24 cellular contexts compared by ENCODE assay signal in genomic region chr6:26570027-26570809, GRCh38. TPM values are rescaled to one million over a fixed set of nuclear protein-coding genes. Genes with fewer than 3 reads are reported as not detected.
DNase-seq lines count a peak whose midpoint lies in the region; ATAC-seq and TF ChIP-seq lines count a peak whose summit lies in the region.
"Had no signal": no experiment of that assay in that cellular context is flagged by ENCODE, and none has a peak within 500 bp of the region (broad histone marks: within the 10 kb centered on the region; RNA-seq: fewer than 3 reads in every experiment).

No MANE protein-coding gene starts in this region.

- H3K27ac Mint-ChIP-seq in T-helper 17 cell = peak overlapping the region; percentile 95

- no peak overlapping the region for H3K9ac ChIP-seq in neuronal stem cell (ENCODE audit: low read depth, low read length, poor library complexity)

- H2AK5ac ChIP-seq in neuronal stem cell (ENCODE audit: low read depth, low read length) = no peak overlapping the region

- POLR2A ChIA-PET in HEK293 (lab: Yijun Ruan, JAX) = interaction anchor here (1.0 to 3.0 kb wide), 5 partner anchors 14 to 229 kb away, joined by 3 to 9 read pairs (median 6); partner anchors contain the start of gene HMGN4

- H2BK12ac ChIP-seq in neuronal stem cell (ENCODE audit: low read length) = no peak overlapping the region

- no peak overlapping the region for H2AFZ ChIP-seq in neuronal stem cell (ENCODE audit: low read length)

- no peak overlapping the region for H4K8ac ChIP-seq in neuronal stem cell (ENCODE audit: low read depth, low read length)

- no peak overlapping the region for H4K91ac ChIP-seq in neuronal stem cell (ENCODE audit: low read depth, low read length, poor library complexity)

- H3K4me3 Mint-ChIP-seq in T-helper 17 cell = no peak overlapping the region

- H3K9me3 ChIP-seq in HEK293 (ENCODE audit: control insufficient read depth, insufficient read depth, low read depth, low read length) (no peaks in the 10 kb centered on the region), T-helper 17 cell (ENCODE audit: control insufficient read depth, low read length, poor library complexity, severe bottlenecking) (peaks cover 3% of the 10 kb centered on the region), neuronal stem cell (replicated peaks in 1 of 2; ENCODE audit: control insufficient read depth in 2 of 2, insufficient read depth in 1 of 2, low read depth in 1 of 2, low read length in 2 of 2) (no peaks in the 10 kb centered on the region)
- H3K9me3 ChIP-seq: gastrocnemius medialis, psoas muscle, testis had no signal

- ATAC-seq in T-helper 17 cell = no peak
- ATAC-seq in HG02885 (IDR thresholded peaks at IDR 0.05; ENCODE audit: poor library complexity, unreplicated experiment) = no peak
- ATAC-seq in GM18907 (IDR thresholded peaks at IDR 0.05; ENCODE audit: unreplicated experiment) = no peak
- ATAC-seq: gastrocnemius medialis; psoas muscle; stimulated activated naive CD8-positive, alpha-beta T cell treated with anti-CD3 and anti-CD28 coated beads, Interleukin-15, Interleukin-2, amounts not matched to agents 100 U/mL and 50 U/mL, for 24 hours had no signal

- no peaks in the 10 kb centered on the region for H3K27me3 ChIP-seq in neuronal stem cell (ENCODE audit: control insufficient read depth in 3 of 3, insufficient read depth in 3 of 3, low read depth in 1 of 3, low read length in 3 of 3)
- H3K27me3 ChIP-seq: testis had no signal

- no peak overlapping the region for H3K4me2 ChIP-seq in neuronal stem cell (ENCODE audit: insufficient read depth, low read length, poor library complexity, severe bottlenecking)

- no peak for TF ChIP-seq CTCF in HEK293 (tag by site-specific recombination; IDR thresholded peaks at IDR 0.05)

- H2BK120ac ChIP-seq in neuronal stem cell (ENCODE audit: low read depth, low read length) = no peak overlapping the region

- CTCF ChIA-PET in HEK293 (lab: Yijun Ruan, JAX) = interaction anchor here (1.0 to 3.0 kb wide), 6 partner anchors 11 to 396 kb away, joined by 3 to 14 read pairs (median 5); partner anchors contain the start of gene HMGN4

- H3K4ac ChIP-seq in neuronal stem cell (ENCODE audit: low read length) = no peak overlapping the region

- H3K14ac ChIP-seq in neuronal stem cell (ENCODE audit: low read length) = no peak overlapping the region

- no peaks in the 10 kb centered on the region for H3K79me1 ChIP-seq in neuronal stem cell (ENCODE audit: low read depth, low read length)

- no peak overlapping the region for H2BK5ac ChIP-seq in neuronal stem cell (ENCODE audit: low read length)

- WGBS in neuronal stem cell (ENCODE audit: extremely low coverage in 2 of 2, insufficient read length in 2 of 2, insufficient replicate concordance in 1 of 2), 2 donors = 100% methylated on average over 1 of the region's 21 CpGs; no CpG with 5 or more reads in 1 of the 2 donors

- DNase-seq in NCI-H146 (lab: John Stamatoyannopoulos, UW) (peak; percentile 6), NCI-H146 treated with DMSO at 0.1 percent for 48 hours (lab: John Stamatoyannopoulos, UW; ENCODE audit: unreplicated experiment) (no peak), T-helper 17 cell (no peak), neuronal stem cell (ENCODE audit: low spot score) (no peak), medulla oblongata (ENCODE audit: extremely low spot score) (no peak)
- DNase-seq: activated CD4-positive, alpha-beta T cell treated with anti-CD3 and anti-CD28 coated beads, Interleukin-2, amount 50 U/mL, for 1 hour; activated T-cell treated with anti-CD3 and anti-CD28 coated beads, Interleukin-2, amount 50 U/mL, for 48 hours; AML-193; dermis blood vessel endothelial cell; DND-41; gastrocnemius medialis; hypothalamus; immature natural killer cell; NCI-H1092; NCI-H1930; NCI-H526 treated with DMSO at 0.1 percent for 48 hours; psoas muscle; stimulated activated naive CD8-positive, alpha-beta T cell treated with anti-CD3 and anti-CD28 coated beads, Interleukin-15, Interleukin-2, amounts not matched to agents 100 U/mL and 50 U/mL, for 24 hours; testis had no signal

- no peak overlapping the region for H2BK15ac ChIP-seq in neuronal stem cell (ENCODE audit: low read length)

- H3K18ac ChIP-seq in neuronal stem cell (ENCODE audit: low read length) = no peak overlapping the region

- no peaks in the 10 kb centered on the region for H3K27me3 Mint-ChIP-seq in T-helper 17 cell
- H3K27me3 Mint-ChIP-seq: memory B cell had no signal

- H3K4me1 Mint-ChIP-seq in T-helper 17 cell = peaks cover 20% of the 10 kb centered on the region

- H3K36me3 ChIP-seq in HEK293 (ENCODE audit: control insufficient read depth in 2 of 2, insufficient read depth in 1 of 2, low read length in 2 of 2) = no peaks in the 10 kb centered on the region
- H3K36me3 ChIP-seq in neuronal stem cell (replicated peaks in 1 of 2; ENCODE audit: control insufficient read depth in 2 of 2, insufficient read depth in 2 of 2, low read length in 2 of 2) = no peaks in the 10 kb centered on the region
- H3K36me3 ChIP-seq: gastrocnemius medialis had no signal

- H3K27ac ChIP-seq in HEK293 (ENCODE audit: extremely low read depth, low read depth, low read length) (no peak overlapping the region), neuronal stem cell (replicated peaks; ENCODE audit: low read length) (no peak overlapping the region)
- H3K27ac ChIP-seq: gastrocnemius medialis, HL-60, psoas muscle had no signal

- H3K4me1 ChIP-seq in HEK293 (ENCODE audit: control insufficient read depth, insufficient read depth, low read length) (no peaks in the 10 kb centered on the region), neuronal stem cell (ENCODE audit: control insufficient read depth in 2 of 2, insufficient read depth in 1 of 2, low read depth in 1 of 2, low read length in 2 of 2) (no peaks in the 10 kb centered on the region)
- H3K4me1 ChIP-seq: testis had no signal

- peak overlapping the region; percentile 25 for H3K23ac ChIP-seq in neuronal stem cell (ENCODE audit: low read depth, low read length, poor library complexity)

- H3K4me3 ChIP-seq in HEK293 (ENCODE audit: low read depth, low read length) (no peak overlapping the region), neuronal stem cell (ENCODE audit: low read length in 2 of 2) (no peak overlapping the region)
- H3K4me3 ChIP-seq: gastrocnemius medialis had no signal

- peaks cover 3% of the 10 kb centered on the region for H3K36me3 Mint-ChIP-seq in T-helper 17 cell (ENCODE audit: low read depth)

TF ChIP-seq in HEK293, 187 proteins besides CTCF, POLR2A, EP300 and RAD21 (continues in another document):
- TF ChIP-seq ZNF585B (tag by site-specific recombination; IDR thresholded peaks at IDR 0.05) (no peak), TRIM28 (IDR thresholded peaks at IDR 0.05; ENCODE audit: borderline replicate concordance, low read length) (no peak), ZBTB26 (tag by site-specific recombination; optimal IDR thresholded peaks at IDR 0.05) (no peak), ZBTB6 (tag by site-specific recombination; IDR thresholded peaks at IDR 0.05) (peak; percentile 91), ZNF10 (tag by site-specific recombination; IDR thresholded peaks at IDR 0.05) (no peak), ZSCAN4 (tag by site-specific recombination; IDR thresholded peaks at IDR 0.05) (no peak), ZNF394 (tag by site-specific recombination; IDR thresholded peaks at IDR 0.05; ENCODE audit: borderline replicate concordance) (no peak), ZNF561 (tag by site-specific recombination; IDR thresholded peaks at IDR 0.05; ENCODE audit: borderline replicate concordance) (no peak), ZNF114 (tag by site-specific recombination; IDR thresholded peaks at IDR 0.05) (no peak), ZBTB1 (tag by site-specific recombination; IDR thresholded peaks at IDR 0.05) (no peak), ZNF600 (tag by site-specific recombination; IDR thresholded peaks at IDR 0.05) (peak; percentile 30; the same call in 1 of the 2 replicates), ZNF24 (tag by site-specific recombination; IDR thresholded peaks at IDR 0.05) (no peak)

RNA-seq across cellular contexts. Expression of gene ABT1, which starts 26.5 kb away (rescaled TPM):
- total RNA-seq in T-helper 17 cell = 10 to 100 TPM; 25.0 to 28.4 TPM
- 18.0 TPM for polyA plus RNA-seq in neuronal stem cell (2013, experiment 1 of 2)
- polyA plus RNA-seq in neuronal stem cell (2013, experiment 2 of 2) = 16.9 TPM

RNA-seq across cellular contexts. Expression of gene HMGN4, which starts 32.1 kb away (rescaled TPM):
- total RNA-seq in T-helper 17 cell = 10 to 100 TPM; 54.7 to 60.1 TPM
- polyA plus RNA-seq in neuronal stem cell (2013, experiment 1 of 2) = 47.8 TPM
- 44.3 TPM for polyA plus RNA-seq in neuronal stem cell (2013, experiment 2 of 2)
